In the genomic region with DNA sequence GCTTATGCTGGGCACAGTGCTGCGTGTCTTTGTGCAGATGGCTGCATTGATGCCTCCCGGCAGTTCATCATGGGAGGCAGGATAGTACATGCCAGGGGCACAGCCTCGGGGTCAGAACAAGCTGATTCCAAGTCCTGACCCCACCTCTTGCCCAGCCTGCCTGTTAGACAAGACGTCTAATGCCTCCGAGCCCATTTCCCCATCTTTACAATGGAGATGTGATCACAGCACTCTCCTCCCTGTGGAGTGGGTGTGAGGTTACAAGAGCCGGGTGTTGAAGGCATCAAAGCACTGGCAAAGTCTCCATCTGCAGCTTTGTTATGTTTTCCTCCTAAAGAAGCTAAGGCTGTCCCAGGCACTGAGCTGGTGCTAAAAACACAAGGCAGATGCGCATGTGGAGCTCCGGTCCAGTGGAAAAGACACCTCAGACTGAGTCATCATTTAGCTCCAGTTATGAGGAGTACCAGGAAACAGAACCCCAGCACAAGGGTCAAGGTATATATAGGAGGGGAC, we compare ENCODE assay signal across 9 cellular contexts.
DNase-seq lines count a peak whose midpoint lies in the region; ATAC-seq and TF ChIP-seq lines count a peak whose summit lies in the region.
"Had no signal": no experiment of that assay in that cellular context is flagged by ENCODE, and none has a peak within 500 bp of the region (broad histone marks: within the 10 kb centered on the region; RNA-seq: fewer than 3 reads in every experiment).

No MANE protein-coding gene starts in this region.

- H3K9me3 ChIP-seq in esophagus muscularis mucosa: no peaks in the 10 kb centered on the region

- no peaks in the 10 kb centered on the region for H3K9me3 Mint-ChIP-seq in activated naive CD4-positive, alpha-beta T cell treated with anti-CD3 and anti-CD28 coated beads, Interleukin-2, amount 10 ng/mL, durations not matched to agents 7 days and 5 days
- H3K9me3 Mint-ChIP-seq: activated T-helper 1 cell treated with anti-CD3 and anti-CD28 coated beads, Interleukin-12 subunit alpha, Interleukin-12 subunit beta, Interleukin-2, Interleukin-4 antibody, amounts not matched to agents 30 ng/mL and 10 ng/mL and 1 ng/mL, durations not matched to agents 14 hours and 24 hours and 36 hours had no signal

- H3K27me3 Mint-ChIP-seq in activated naive CD4-positive, alpha-beta T cell treated with anti-CD3 and anti-CD28 coated beads, Interleukin-2, amount 10 ng/mL, durations not matched to agents 7 days and 5 days: no peaks in the 10 kb centered on the region

- intact Hi-C loops in esophagus muscularis mucosa (cut with DNase I): no loop called here

- no peaks in the 10 kb centered on the region for H3K36me3 Mint-ChIP-seq in activated naive CD4-positive, alpha-beta T cell treated with anti-CD3 and anti-CD28 coated beads, Interleukin-2, amount 10 ng/mL, durations not matched to agents 7 days and 5 days

- H3K36me3 ChIP-seq in esophagus muscularis mucosa: no peaks in the 10 kb centered on the region

- TF ChIP-seq CTCF in esophagus muscularis mucosa (IDR thresholded peaks at IDR 0.05): no peak

- H3K4me3 ChIP-seq in esophagus muscularis mucosa: no peak overlapping the region

- no peak overlapping the region for H3K4me3 Mint-ChIP-seq in activated naive CD4-positive, alpha-beta T cell treated with anti-CD3 and anti-CD28 coated beads, Interleukin-2, amount 10 ng/mL, durations not matched to agents 7 days and 5 days
- H3K4me3 Mint-ChIP-seq: activated T-helper 1 cell treated with anti-CD3 and anti-CD28 coated beads, Interleukin-12 subunit alpha, Interleukin-12 subunit beta, Interleukin-2, Interleukin-4 antibody, amounts not matched to agents 30 ng/mL and 10 ng/mL and 1 ng/mL, durations not matched to agents 14 hours and 24 hours and 36 hours had no signal

- no peak for TF ChIP-seq POLR2A in esophagus muscularis mucosa (IDR thresholded peaks at IDR 0.05; ENCODE audit: low read depth)

- H3K27ac ChIP-seq in esophagus muscularis mucosa (replicated peaks in 1 of 4): peak overlapping the region in 3 of 4 donors; percentile 41 to 56 (median 46)

- ATAC-seq in HG02852 (IDR thresholded peaks at IDR 0.05; ENCODE audit: unreplicated experiment) (no peak), GM21619 (IDR thresholded peaks at IDR 0.05; ENCODE audit: unreplicated experiment) (no peak)

- DNase-seq in ELF-1 (ENCODE audit: low read depth, low spot score): peak; percentile 63
- peak; percentile 17 for DNase-seq in NCI-H510A (lab: John Stamatoyannopoulos, UW)
- no peak for DNase-seq in esophagus muscularis mucosa (ENCODE audit: extremely low spot score)
- DNase-seq in occipital lobe (lab: John Stamatoyannopoulos, UW): peak; percentile 57
- no peak for DNase-seq in activated naive CD4-positive, alpha-beta T cell treated with anti-CD3 and anti-CD28 coated beads, Interleukin-2, amount 10 ng/mL, durations not matched to agents 7 days and 5 days
- no peak for DNase-seq in stimulated activated CD8-positive, alpha-beta memory T cell treated with anti-CD3 and anti-CD28 coated beads, Interleukin-4, amount 100 ng/mL, for 48 hours

- WGBS in esophagus muscularis mucosa: 46% methylated on average over 7 of the region's 8 CpGs

- H3K4me1 ChIP-seq in esophagus muscularis mucosa: peaks cover 6 to 23% (median 19%) of the 10 kb centered on the region in 4 donors

- CTCF ChIA-PET in activated naive CD4-positive, alpha-beta T cell treated with anti-CD3 and anti-CD28 coated beads, Interleukin-2, amount 10 ng/mL, durations not matched to agents 7 days and 5 days (lab: Charles Lee): no interaction called here

- no peak for TF ChIP-seq EP300 in esophagus muscularis mucosa (IDR thresholded peaks at IDR 0.05)

- H3K27me3 ChIP-seq in esophagus muscularis mucosa: no peaks in the 10 kb centered on the region

- H3K4me1 Mint-ChIP-seq in activated naive CD4-positive, alpha-beta T cell treated with anti-CD3 and anti-CD28 coated beads, Interleukin-2, amount 10 ng/mL, durations not matched to agents 7 days and 5 days: peaks cover 2% of the 10 kb centered on the region

- H3K27ac Mint-ChIP-seq in activated naive CD4-positive, alpha-beta T cell treated with anti-CD3 and anti-CD28 coated beads, Interleukin-2, amount 10 ng/mL, durations not matched to agents 7 days and 5 days: no peak overlapping the region
- H3K27ac Mint-ChIP-seq: activated T-helper 1 cell treated with anti-CD3 and anti-CD28 coated beads, Interleukin-12 subunit alpha, Interleukin-12 subunit beta, Interleukin-2, Interleukin-4 antibody, amounts not matched to agents 30 ng/mL and 10 ng/mL and 1 ng/mL, durations not matched to agents 14 hours and 24 hours and 36 hours had no signal

Comparison
In these comparisons a context has a peak if more than half of its experiments do, and no peak if none do; other contexts are left out.
1. DNase-seq: peak in ELF-1 (single experiment), NCI-H510A (single experiment) and occipital lobe (single experiment); none in esophagus muscularis mucosa (single experiment), activated naive CD4-positive, alpha-beta T cell treated with anti-CD3 and anti-CD28 coated beads, Interleukin-2, amount 10 ng/mL, durations not matched to agents 7 days and 5 days (single experiment) and stimulated activated CD8-positive, alpha-beta memory T cell treated with anti-CD3 and anti-CD28 coated beads, Interleukin-4, amount 100 ng/mL, for 48 hours (single experiment).